Comparison of ENCODE assay signal across 8 cellular contexts in genomic region chr1:33347650-33347992, GRCh38. TPM values are rescaled to one million over a fixed set of nuclear protein-coding genes. Genes with fewer than 3 reads are reported as not detected.
DNase-seq lines count a peak whose midpoint lies in the region; ATAC-seq lines count a peak whose summit lies in the region.

No MANE protein-coding gene starts in this region.

- peaks cover 39% of the 10 kb centered on the region for H3K4me1 ChIP-seq in CD4-positive, CD25-positive, alpha-beta regulatory T cell (ENCODE audit: control insufficient read depth, insufficient read depth, low read length, poor library complexity, severe bottlenecking)
- peaks cover 58% of the 10 kb centered on the region for H3K4me1 ChIP-seq in muscle layer of colon (ENCODE audit: insufficient read depth, low read length)

- H3K27ac ChIP-seq in CD4-positive, CD25-positive, alpha-beta regulatory T cell (ENCODE audit: insufficient read depth, low read length, poor library complexity, severe bottlenecking): no peak overlapping the region
- H3K27ac ChIP-seq in cingulate gyrus (ENCODE audit: low read depth, low read length) (peak overlapping the region; percentile 86), muscle layer of colon (ENCODE audit: low read depth, low read length) (peak overlapping the region; percentile 64)

- peak overlapping the region; percentile 16 for H3K4me3 ChIP-seq in CD4-positive, CD25-positive, alpha-beta regulatory T cell (ENCODE audit: low read depth, low read length)
- H3K4me3 ChIP-seq in muscle layer of colon (ENCODE audit: low read depth in 1 of 2, low read length in 2 of 2): peak overlapping the region; percentile 39 to 84

- H3K27me3 ChIP-seq in CD4-positive, CD25-positive, alpha-beta regulatory T cell (ENCODE audit: control insufficient read depth, insufficient read depth, low read length): no peaks in the 10 kb centered on the region
- H3K27me3 ChIP-seq in muscle layer of colon (ENCODE audit: control insufficient read depth in 1 of 2, insufficient read depth in 2 of 2, low read length in 2 of 2): no peaks in the 10 kb centered on the region

- H3K27me3 Mint-ChIP-seq in CD4-positive, CD25-positive, alpha-beta regulatory T cell: peaks cover 4% of the 10 kb centered on the region

- H3K9me3 Mint-ChIP-seq in CD4-positive, CD25-positive, alpha-beta regulatory T cell: no peaks in the 10 kb centered on the region

- peaks cover 6% of the 10 kb centered on the region for H3K36me3 ChIP-seq in CD4-positive, CD25-positive, alpha-beta regulatory T cell (ENCODE audit: control insufficient read depth, insufficient read depth, low read length)
- H3K36me3 ChIP-seq in muscle layer of colon (ENCODE audit: insufficient read depth, low read length): no peaks in the 10 kb centered on the region

- H3K4me3 Mint-ChIP-seq in CD4-positive, CD25-positive, alpha-beta regulatory T cell: peak overlapping the region; percentile 84 to 99 (median 96)

- H3K36me3 Mint-ChIP-seq in CD4-positive, CD25-positive, alpha-beta regulatory T cell: peaks cover 16% of the 10 kb centered on the region

- H3K27ac Mint-ChIP-seq in CD4-positive, CD25-positive, alpha-beta regulatory T cell: peak overlapping the region in 2 of 3 donors; percentile 47 to 52

- no peak for ATAC-seq in CD4-positive, CD25-positive, alpha-beta regulatory T cell (ENCODE audit: low read depth in 2 of 2)
- no peak for ATAC-seq in GM21528 (IDR thresholded peaks at IDR 0.05; ENCODE audit: low FRiP score, unreplicated experiment)
- no peak for ATAC-seq in HG03354 (IDR thresholded peaks at IDR 0.05; ENCODE audit: poor library complexity, severe bottlenecking, unreplicated experiment)

- H3K9ac ChIP-seq in muscle layer of colon (ENCODE audit: low read length): peak overlapping the region; percentile 91

- H3K4me1 Mint-ChIP-seq in CD4-positive, CD25-positive, alpha-beta regulatory T cell: peaks cover 31 to 67% (median 51%) of the 10 kb centered on the region in 4 donors

- H3K9me3 ChIP-seq in CD4-positive, CD25-positive, alpha-beta regulatory T cell (ENCODE audit: control insufficient read depth in 2 of 2, low read length in 2 of 2): no peaks in the 10 kb centered on the region
- H3K9me3 ChIP-seq in muscle layer of colon (ENCODE audit: low read length): no peaks in the 10 kb centered on the region

- DNase-seq in CD4-positive, CD25-positive, alpha-beta regulatory T cell: no peak
- DNase-seq in NCI-H446 (lab: John Stamatoyannopoulos, UW) (peak; percentile 12 to 85), NCI-H1105 (lab: John Stamatoyannopoulos, UW) (no peak), T1000 (lab: John Stamatoyannopoulos, UW) (no peak)

RNA-seq across cellular contexts. Expression of gene A3GALT2, which starts 26.7 kb away (rescaled TPM):
- not detected for total RNA-seq in CD4-positive, CD25-positive, alpha-beta regulatory T cell
- polyA plus RNA-seq in CD4-positive, CD25-positive, alpha-beta regulatory T cell: not detected

Comparison
In these comparisons a context has a peak if more than half of its experiments do, and no peak if none do; other contexts are left out.
1. DNase-seq: peak in NCI-H446 (2 of 2); none in CD4-positive, CD25-positive, alpha-beta regulatory T cell (0 of 3), NCI-H1105 (single experiment) and T1000 (single experiment).